24 cellular contexts compared by ENCODE assay signal in the genomic region with DNA sequence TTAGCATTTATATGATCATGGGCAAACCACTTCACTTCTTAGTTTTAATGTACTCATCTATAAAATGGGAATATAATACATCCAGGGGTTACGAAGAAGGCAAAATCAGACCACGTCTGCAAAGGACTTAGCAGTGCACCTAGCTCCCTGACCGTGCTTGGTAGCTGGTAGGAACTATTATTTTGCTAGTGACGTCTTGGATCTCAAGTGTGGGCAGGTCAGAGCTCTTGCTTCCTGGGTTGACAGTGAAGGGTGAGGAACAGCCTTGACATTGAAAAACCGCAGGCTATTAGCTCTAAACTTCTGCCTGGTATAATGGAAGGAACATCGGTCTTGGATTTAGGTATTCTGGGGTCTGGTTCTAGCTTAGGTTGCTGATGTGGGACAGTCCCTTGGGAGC.
A peak's percentile ranks its signal among the peaks of the same experiment; 100 is the strongest.
DNase-seq lines count a peak whose midpoint lies in the region; ATAC-seq, FAIRE-seq and TF ChIP-seq lines count a peak whose summit lies in the region.
"Had no signal": no experiment of that assay in that cellular context is flagged by ENCODE, and none has a peak within 500 bp of the region (broad histone marks: within the 10 kb centered on the region; RNA-seq: fewer than 3 reads in every experiment).

No MANE protein-coding gene starts in this region.

- H3K79me1 ChIP-seq in trophoblast cell (ENCODE audit: low read length): peaks cover 14% of the 10 kb centered on the region

- no peak overlapping the region for H3K27ac ChIP-seq in BLaER1
- H3K27ac ChIP-seq in K562 (ENCODE audit: extremely low read depth, low read depth, low read length): no peak overlapping the region
- H3K27ac ChIP-seq in trophoblast cell (ENCODE audit: low read depth, low read length): no peak overlapping the region
- H3K27ac ChIP-seq in uterus: no peak overlapping the region
- no peak overlapping the region for H3K27ac ChIP-seq in Karpas-422 (ENCODE audit: low read length)
- H3K27ac ChIP-seq: breast epithelium, parathyroid adenoma, right atrium auricular region had no signal

- H3K9ac ChIP-seq in BLaER1 (no peak overlapping the region), K562 (ENCODE audit: insufficient read depth in 1 of 2, low read depth in 2 of 2, low read length in 2 of 2) (no peak overlapping the region), trophoblast cell (ENCODE audit: low read length) (no peak overlapping the region), Karpas-422 (ENCODE audit: low read length) (no peak overlapping the region)
- H3K9ac ChIP-seq: parathyroid adenoma had no signal

- H3K79me2 ChIP-seq in K562 (ENCODE audit: control insufficient read depth, insufficient read depth, low read length) (no peaks in the 10 kb centered on the region), trophoblast cell (ENCODE audit: control insufficient read depth, insufficient read depth, low read length, poor library complexity) (no peaks in the 10 kb centered on the region), Karpas-422 (ENCODE audit: low read length) (no peaks in the 10 kb centered on the region)
- H3K79me2 ChIP-seq: parathyroid adenoma had no signal

- H3K9me2 ChIP-seq in Karpas-422 (replicated peaks; ENCODE audit: insufficient read depth, low read length): no peaks in the 10 kb centered on the region

- peak overlapping the region; percentile 18 for H3K4me2 ChIP-seq in BLaER1
- H3K4me2 ChIP-seq in K562 (ENCODE audit: insufficient read depth, low read length): no peak overlapping the region
- H3K4me2 ChIP-seq in trophoblast cell (ENCODE audit: low read length): no peak overlapping the region
- H3K4me2 ChIP-seq in Karpas-422 (ENCODE audit: low read depth, low read length, poor library complexity, severe bottlenecking): no peak overlapping the region

- in situ Hi-C loops in K562 (cut with MboI): no loop called here

- H3K4me1 ChIP-seq in BLaER1: peaks cover 30% of the 10 kb centered on the region
- peaks cover 14 to 18% of the 10 kb centered on the region in 2 experiments; a peak in 4 of 5 replicates for H3K4me1 ChIP-seq in K562 (replicated peaks in 1 of 2; ENCODE audit: control insufficient read depth in 2 of 2, insufficient read depth in 2 of 2, low read length in 2 of 2)
- H3K4me1 ChIP-seq in trophoblast cell (ENCODE audit: control insufficient read depth in 1 of 2, insufficient read depth in 2 of 2, low read length in 2 of 2): peaks cover 6 to 9% of the 10 kb centered on the region in 2 experiments
- no peaks in the 10 kb centered on the region for H3K4me1 ChIP-seq in uterus
- H3K4me1 ChIP-seq in Karpas-422 (ENCODE audit: low read length): no peaks in the 10 kb centered on the region
- H3K4me1 ChIP-seq: breast epithelium, parathyroid adenoma, right atrium auricular region had no signal

- H3K27me3 ChIP-seq in BLaER1: no peaks in the 10 kb centered on the region
- no peaks in the 10 kb centered on the region for H3K27me3 ChIP-seq in K562 (ENCODE audit: control insufficient read depth in 2 of 2, insufficient read depth in 2 of 2, low read length in 2 of 2)
- H3K27me3 ChIP-seq in trophoblast cell (ENCODE audit: insufficient read depth, low read length): no peaks in the 10 kb centered on the region
- no peaks in the 10 kb centered on the region for H3K27me3 ChIP-seq in uterus
- no peaks in the 10 kb centered on the region for H3K27me3 ChIP-seq in Karpas-422 (ENCODE audit: low read length)
- H3K27me3 ChIP-seq: breast epithelium, right atrium auricular region had no signal

- POLR2A ChIA-PET in K562 (lab: Yijun Ruan, JAX): interaction anchor here (0.7 to 0.8 kb wide), 2 partner anchors 13 to 21 kb away, joined by 3 to 4 read pairs; no protein-coding TSS in a partner anchor

- TF ChIP-seq RAD21 in K562 (CRISPR knock-in tag; conservative IDR thresholded peaks at IDR 0.05 in 1 of 2, IDR thresholded peaks at IDR 0.05 in 1 of 2): no peak

- TF ChIP-seq POLR2A in K562 (conservative IDR thresholded peaks at IDR 0.05): no peak
- TF ChIP-seq POLR2A in uterus (IDR thresholded peaks at IDR 0.05): no peak

- 77% methylated on average over 6 of the region's 6 CpGs for WGBS in K562 (ENCODE audit: insufficient coverage, low coverage, missing lambda C conversion rate)
- WGBS in trophoblast cell (ENCODE audit: extremely low coverage, insufficient coverage, insufficient read length): no CpG with 5 or more reads among the region's 6 CpGs

- no peak overlapping the region for H2BK120ac ChIP-seq in trophoblast cell (ENCODE audit: insufficient read depth, low read length, poor library complexity)

- H3K4me3 ChIP-seq in BLaER1: no peak overlapping the region
- no peak overlapping the region for H3K4me3 ChIP-seq in K562
- no peak overlapping the region for H3K4me3 ChIP-seq in trophoblast cell (ENCODE audit: low read depth, low read length)
- H3K4me3 ChIP-seq in uterus: no peak overlapping the region
- no peak overlapping the region for H3K4me3 ChIP-seq in Karpas-422 (ENCODE audit: low read length)
- H3K4me3 ChIP-seq: breast epithelium, right atrium auricular region had no signal

- H2AK5ac ChIP-seq in trophoblast cell (ENCODE audit: low read length): no peak overlapping the region

- no peak overlapping the region for H4K8ac ChIP-seq in trophoblast cell (ENCODE audit: low read depth, low read length)

- H3K36me3 ChIP-seq in BLaER1 (no peaks in the 10 kb centered on the region), K562 (ENCODE audit: control insufficient read depth, insufficient read depth, low read length) (no peaks in the 10 kb centered on the region), trophoblast cell (ENCODE audit: control insufficient read depth in 1 of 2, insufficient read depth in 2 of 2, low read length in 2 of 2) (no peaks in the 10 kb centered on the region), uterus (no peaks in the 10 kb centered on the region), Karpas-422 (ENCODE audit: insufficient read depth, low read length) (no peaks in the 10 kb centered on the region)
- H3K36me3 ChIP-seq: breast epithelium, right atrium auricular region had no signal

- H3K18ac ChIP-seq in trophoblast cell (ENCODE audit: low read length): no peak overlapping the region

- intact Hi-C loops in K562 (cut with micrococcal nuclease) (no loop called here), uterus (cut with DNase I; ENCODE audit: low total_unique reads) (no loop called here)

- H2BK12ac ChIP-seq in trophoblast cell (ENCODE audit: low read length): peak overlapping the region; percentile 4

- no TSS peak for BruUV-seq in K562 (replicated peaks; lab: Mats Ljungman, UMichigan)

- no peaks in the 10 kb centered on the region for H3K9me1 ChIP-seq in K562 (ENCODE audit: control insufficient read depth, insufficient read depth, low read length)

- CTCF ChIA-PET in K562 (lab: Yijun Ruan, JAX; ENCODE audit: low intra/inter-chr PET ratio): no interaction called here

- no peak for FAIRE-seq in K562 (lab: Jason Lieb, UNC)
- FAIRE-seq: GM19239, H54 had no signal

- TF ChIP-seq EP300 in K562 (IDR thresholded peaks at IDR 0.05; ENCODE audit: low read length): no peak

- no peaks in the 10 kb centered on the region for H4K20me1 ChIP-seq in BLaER1
- H4K20me1 ChIP-seq in K562 (replicated peaks; ENCODE audit: control insufficient read depth, insufficient read depth, low read length): no peaks in the 10 kb centered on the region
- H4K20me1 ChIP-seq in Karpas-422 (ENCODE audit: insufficient read depth, low read depth, low read length): no peaks in the 10 kb centered on the region

- H3K14ac ChIP-seq in trophoblast cell (ENCODE audit: low read length): no peak overlapping the region

- H4K12ac ChIP-seq in trophoblast cell (ENCODE audit: low read depth, low read length): no peak overlapping the region

- ATAC-seq in K562: no peak
- no peak for ATAC-seq in HG02973 (IDR thresholded peaks at IDR 0.05; ENCODE audit: unreplicated experiment)
- ATAC-seq: natural killer cell treated with Interleukin-12 subunit alpha and Interleukin-12 subunit beta and Interleukin-15 and Interleukin-18, amount 100 ng/mL, for 72 hours had no signal

- H3K9me3 ChIP-seq in BLaER1 (no peaks in the 10 kb centered on the region), K562 (replicated peaks; ENCODE audit: control insufficient read depth, insufficient read depth, low read depth, low read length) (peaks cover 4% of the 10 kb centered on the region), trophoblast cell (ENCODE audit: insufficient read depth, low read depth, low read length) (no peaks in the 10 kb centered on the region), uterus (no peaks in the 10 kb centered on the region), Karpas-422 (ENCODE audit: low read length) (no peaks in the 10 kb centered on the region)
- H3K9me3 ChIP-seq: breast epithelium, right atrium auricular region had no signal

- H3K23ac ChIP-seq in trophoblast cell (ENCODE audit: low read length): no peak overlapping the region

- H3K4ac ChIP-seq in trophoblast cell (ENCODE audit: low read depth, low read length): no peak overlapping the region

- no peak for TF ChIP-seq CTCF in K562 (IDR thresholded peaks at IDR 0.05 in 2 of 3, conservative IDR thresholded peaks at IDR 0.05 in 1 of 3; ENCODE audit: insufficient read depth in 2 of 3, low read depth in 1 of 3, low read length in 3 of 3)
- no peak for TF ChIP-seq CTCF in uterus (IDR thresholded peaks at IDR 0.05)

- peak overlapping the region; percentile 46; the same call in 1 of the 2 replicates for H2AFZ ChIP-seq in K562 (ENCODE audit: low read depth, low read length)
- no peak overlapping the region for H2AFZ ChIP-seq in trophoblast cell (ENCODE audit: insufficient read depth, low read length, poor library complexity)
- H2AFZ ChIP-seq in Karpas-422 (ENCODE audit: low read length): no peak overlapping the region
- H2AFZ ChIP-seq: parathyroid adenoma had no signal

- no peak overlapping the region for H2BK5ac ChIP-seq in trophoblast cell (ENCODE audit: low read depth, low read length, poor library complexity)

- no peak overlapping the region for H4K91ac ChIP-seq in trophoblast cell (ENCODE audit: low read depth, low read length)

- peak; percentile 94 for DNase-seq in DMS53 (lab: John Stamatoyannopoulos, UW)
- no peak for DNase-seq in K562 (ENCODE audit: extremely low read depth in 1 of 4, low spot score in 3 of 4)
- DNase-seq in trophoblast cell: peak in 1 of 2 donors; percentile 17
- DNase-seq in uterus: no peak
- DNase-seq in NCI-H2227 (lab: John Stamatoyannopoulos, UW; ENCODE audit: unreplicated experiment): no peak
- no peak for DNase-seq in Karpas-422
- DNase-seq: activated CD4-positive, alpha-beta T cell treated with anti-CD3 and anti-CD28 coated beads, Interleukin-2, amount 50 U/mL, for 48 hours; activated CD8-positive, alpha-beta memory T cell treated with anti-CD3 and anti-CD28 coated beads, Interleukin-2, amount 50 U/mL, for 4 hours; activated naive CD4-positive, alpha-beta T cell treated with anti-CD3 and anti-CD28 coated beads, Interleukin-2, amount 10 ng/mL, durations not matched to agents 7 days and 5 days; CD8-positive, alpha-beta memory T cell; GF-D8; islet precursor cell; NCI-H1930; SHP77 treated with DMSO at 0.1 percent for 48 hours; stimulated activated CD4-positive, alpha-beta T cell treated with anti-CD3 and anti-CD28 coated beads, Interleukin-2, amount 100 ng/mL, for 48 hours; T-helper 1 cell had no signal

TF ChIP-seq in K562, 482 proteins besides CTCF, POLR2A, EP300 and RAD21 (continues in another document):
- TF ChIP-seq ZKSCAN3 (CRISPR knock-in tag; IDR thresholded peaks at IDR 0.05) (no peak), MEIS2 (IDR thresholded peaks at IDR 0.05; ENCODE audit: partially characterized antibody) (no peak), DDX20 (tag; IDR thresholded peaks at IDR 0.05; ENCODE audit: low read depth) (no peak), ZC3H11A (IDR thresholded peaks at IDR 0.05; ENCODE audit: low read depth, low read length) (no peak)
